18 cellular contexts compared by ENCODE assay signal in the genomic region with DNA sequence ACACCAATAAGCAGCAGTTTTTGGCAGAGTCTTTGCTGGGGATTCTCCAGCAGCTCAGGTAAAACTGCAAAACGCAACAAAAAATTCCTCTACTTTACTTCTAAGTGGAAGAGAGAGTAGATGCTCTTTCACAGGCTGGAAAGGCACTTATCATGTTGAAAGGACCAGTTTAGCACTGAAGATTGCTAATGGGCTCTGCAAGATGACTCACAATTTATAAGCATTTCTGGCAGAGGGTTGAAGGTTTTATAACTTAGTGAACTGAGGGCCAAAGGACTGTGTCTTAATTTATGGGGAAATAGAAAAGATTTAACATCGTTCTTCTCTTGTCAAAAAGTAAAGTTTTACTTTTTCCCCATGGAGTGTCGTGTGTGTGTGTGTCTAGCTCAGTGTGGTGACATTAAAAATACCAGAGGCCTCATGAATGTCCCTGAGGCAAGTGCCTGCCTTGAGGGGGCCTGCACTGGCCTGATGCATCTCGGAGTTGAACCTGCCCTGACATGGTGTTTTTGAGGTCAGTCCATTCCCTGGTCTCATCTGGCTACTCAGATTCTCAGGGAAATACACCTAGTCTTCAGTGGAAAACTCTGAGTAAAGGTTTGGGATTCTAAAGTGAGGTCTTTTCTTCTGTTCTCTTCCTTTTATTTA.
DNase-seq lines count a peak whose midpoint lies in the region; ATAC-seq and TF ChIP-seq lines count a peak whose summit lies in the region.
"Had no signal": no experiment of that assay in that cellular context is flagged by ENCODE, and none has a peak within 500 bp of the region (broad histone marks: within the 10 kb centered on the region; RNA-seq: fewer than 3 reads in every experiment).

No MANE protein-coding gene starts in this region.

- CTCF ChIA-PET in activated naive CD4-positive, alpha-beta T cell treated with anti-CD3 and anti-CD28 coated beads, Interleukin-2, amount 10 ng/mL, durations not matched to agents 7 days and 5 days (lab: Charles Lee): no interaction called here

- no peaks in the 10 kb centered on the region for H3K27me3 Mint-ChIP-seq in activated naive CD4-positive, alpha-beta T cell treated with anti-CD3 and anti-CD28 coated beads, Interleukin-2, amount 10 ng/mL, durations not matched to agents 7 days and 5 days
- H3K27me3 Mint-ChIP-seq: activated B cell treated with CpG ODN at 0.5 μM for 24 hours had no signal

- no peaks in the 10 kb centered on the region for H3K4me1 Mint-ChIP-seq in activated naive CD4-positive, alpha-beta T cell treated with anti-CD3 and anti-CD28 coated beads, Interleukin-2, amount 10 ng/mL, durations not matched to agents 7 days and 5 days
- H3K4me1 Mint-ChIP-seq: activated B cell treated with CpG ODN at 0.5 μM for 24 hours had no signal

- no peak overlapping the region for H3K4me3 Mint-ChIP-seq in activated naive CD4-positive, alpha-beta T cell treated with anti-CD3 and anti-CD28 coated beads, Interleukin-2, amount 10 ng/mL, durations not matched to agents 7 days and 5 days
- H3K4me3 Mint-ChIP-seq: activated B cell treated with CpG ODN at 0.5 μM for 24 hours had no signal

- no peaks in the 10 kb centered on the region for H3K36me3 Mint-ChIP-seq in activated naive CD4-positive, alpha-beta T cell treated with anti-CD3 and anti-CD28 coated beads, Interleukin-2, amount 10 ng/mL, durations not matched to agents 7 days and 5 days

- TF ChIP-seq CTCF in epithelial cell of esophagus (IDR thresholded peaks at IDR 0.05; ENCODE audit: insufficient read depth, low read depth, low read length, missing control alignments) (no peak), omental fat pad (IDR thresholded peaks at IDR 0.05) (no peak)

- ATAC-seq in omental fat pad (ENCODE audit: low FRiP score): peak; percentile 54
- no peak for ATAC-seq in GM18868 (IDR thresholded peaks at IDR 0.05; ENCODE audit: unreplicated experiment)
- ATAC-seq: mucosa of descending colon; Panc1; stimulated activated naive CD8-positive, alpha-beta T cell treated with anti-CD3 and anti-CD28 coated beads, Interleukin-15, Interleukin-2, amounts not matched to agents 100 U/mL and 50 U/mL, for 24 hours had no signal

- no peak overlapping the region for H3K27ac Mint-ChIP-seq in activated naive CD4-positive, alpha-beta T cell treated with anti-CD3 and anti-CD28 coated beads, Interleukin-2, amount 10 ng/mL, durations not matched to agents 7 days and 5 days
- H3K27ac Mint-ChIP-seq: activated B cell treated with CpG ODN at 0.5 μM for 24 hours had no signal

- DNase-seq in EH (ENCODE audit: low read depth) (peak; percentile 88), M059J (ENCODE audit: low read depth) (peak; percentile 81), epithelial cell of esophagus (ENCODE audit: low read depth) (peak; percentile 19), omental fat pad (ENCODE audit: low spot score) (no peak), midbrain (lab: John Stamatoyannopoulos, UW) (no peak), NCI-H345 (lab: John Stamatoyannopoulos, UW) (no peak)
- no peak for DNase-seq in activated naive CD4-positive, alpha-beta T cell treated with anti-CD3 and anti-CD28 coated beads, Interleukin-2, amount 10 ng/mL, durations not matched to agents 7 days and 5 days
- DNase-seq: activated B cell treated with CpG ODN at 0.5 μM for 24 hours; anterior cingulate cortex; C1 segment of cervical spinal cord; DMS153; kidney glomerular epithelial cell; mucosa of descending colon; NCI-H2081; stimulated activated naive CD8-positive, alpha-beta T cell treated with anti-CD3 and anti-CD28 coated beads, Interleukin-15, Interleukin-2, amounts not matched to agents 100 U/mL and 50 U/mL, for 24 hours had no signal

- H3K9me3 Mint-ChIP-seq in activated naive CD4-positive, alpha-beta T cell treated with anti-CD3 and anti-CD28 coated beads, Interleukin-2, amount 10 ng/mL, durations not matched to agents 7 days and 5 days: peaks cover 2% of the 10 kb centered on the region

- H3K4me3 ChIP-seq in epithelial cell of esophagus (ENCODE audit: low read length): no peak overlapping the region
- H3K4me3 ChIP-seq: coronary artery, mucosa of descending colon had no signal

Comparison
In these comparisons a context has a peak if more than half of its experiments do, and no peak if none do; other contexts are left out.
1. DNase-seq: peak in EH (single experiment), M059J (single experiment) and epithelial cell of esophagus (single experiment); none in omental fat pad (single experiment), activated naive CD4-positive, alpha-beta T cell treated with anti-CD3 and anti-CD28 coated beads, Interleukin-2, amount 10 ng/mL, durations not matched to agents 7 days and 5 days (single experiment), midbrain (single experiment) and NCI-H345 (single experiment).